In the genomic region with DNA sequence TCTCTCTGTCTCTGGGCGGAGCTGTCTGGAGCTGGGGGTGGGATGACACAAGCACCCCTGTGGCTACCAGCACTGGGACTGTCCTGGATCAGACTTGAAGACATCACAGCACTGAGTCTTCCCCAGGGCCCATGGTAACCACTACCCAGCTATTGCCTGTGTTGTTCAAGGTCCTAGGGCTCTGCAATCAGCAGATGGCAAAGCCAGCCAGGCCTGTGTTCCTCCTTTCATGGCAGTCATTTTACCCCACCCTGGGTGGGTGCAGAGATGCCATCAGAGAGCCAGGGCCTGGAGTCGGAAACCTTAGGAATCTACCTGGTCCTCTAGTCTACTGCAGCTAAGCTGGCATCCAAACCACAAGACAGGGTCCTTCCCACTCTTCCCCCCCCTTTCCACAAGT, we compare ENCODE assay signal across 23 cellular contexts.
"Had no signal": no experiment of that assay in that cellular context is flagged by ENCODE, and none has a peak within 500 bp of the region (broad histone marks: within the 10 kb centered on the region; RNA-seq: fewer than 3 reads in every experiment).

No MANE protein-coding gene starts in this region.

- H3K4me1 ChIP-seq: breast epithelium had no signal

- H3K9me3 Mint-ChIP-seq: activated CD4-positive, alpha-beta memory T cell treated with anti-CD3 and anti-CD28 coated beads, Interleukin-2, amount 10 ng/mL, durations not matched to agents 7 days and 5 days; activated naive CD4-positive, alpha-beta T cell treated with anti-CD3 and anti-CD28 coated beads, Interleukin-2, amount 50 U/mL, for 24 hours had no signal

- DNase-seq: activated CD4-positive, alpha-beta memory T cell treated with anti-CD3 and anti-CD28 coated beads, Interleukin-2, amount 10 ng/mL, durations not matched to agents 7 days and 5 days; activated CD4-positive, alpha-beta T cell treated with anti-CD3 and anti-CD28 coated beads for 36 hours; activated CD4-positive, alpha-beta T cell treated with anti-CD3 and anti-CD28 coated beads, Interleukin-2, amount 50 U/mL, for 1 hour; activated CD4-positive, CD25-positive, alpha-beta regulatory T cell; activated CD8-positive, alpha-beta memory T cell treated with anti-CD3 and anti-CD28 coated beads, Interleukin-2, amount 50 U/mL, for 4 hours; activated effector memory CD4-positive, alpha-beta T cell treated with Interleukin-2 at 50 U/mL for 16 hours; activated naive CD4-positive, alpha-beta T cell; aorta; caudate nucleus; Karpas-422; MM.1S; NCI-H1105; NCI-H1436 treated with DMSO at 0.1 percent for 48 hours; NCI-H187; NCI-H2081; NCI-H524; PC-3; SIG-M5; T-helper 2 cell; T1000 had no signal

- H3K4me3 Mint-ChIP-seq: activated CD4-positive, alpha-beta memory T cell treated with anti-CD3 and anti-CD28 coated beads, Interleukin-2, amount 10 ng/mL, durations not matched to agents 7 days and 5 days; activated CD4-positive, alpha-beta T cell treated with anti-CD3 and anti-CD28 coated beads for 36 hours; activated naive CD4-positive, alpha-beta T cell treated with anti-CD3 and anti-CD28 coated beads, Interleukin-2, amount 50 U/mL, for 24 hours had no signal

- H3K27me3 Mint-ChIP-seq: activated CD4-positive, alpha-beta memory T cell treated with anti-CD3 and anti-CD28 coated beads, Interleukin-2, amount 10 ng/mL, durations not matched to agents 7 days and 5 days; activated CD4-positive, alpha-beta T cell treated with anti-CD3 and anti-CD28 coated beads for 36 hours; activated naive CD4-positive, alpha-beta T cell treated with anti-CD3 and anti-CD28 coated beads, Interleukin-2, amount 50 U/mL, for 24 hours had no signal

- ATAC-seq: activated CD4-positive, alpha-beta T cell treated with anti-CD3 and anti-CD28 coated beads for 36 hours; PC-3 had no signal

- H3K27ac ChIP-seq: breast epithelium, VCaP had no signal

- H3K4me3 ChIP-seq: breast epithelium had no signal

- H3K36me3 ChIP-seq: breast epithelium had no signal

- H3K9me3 ChIP-seq: breast epithelium had no signal

- H3K27me3 ChIP-seq: breast epithelium had no signal

- H3K27ac Mint-ChIP-seq: activated CD4-positive, alpha-beta memory T cell treated with anti-CD3 and anti-CD28 coated beads, Interleukin-2, amount 10 ng/mL, durations not matched to agents 7 days and 5 days; activated CD4-positive, alpha-beta T cell treated with anti-CD3 and anti-CD28 coated beads for 36 hours; activated naive CD4-positive, alpha-beta T cell treated with anti-CD3 and anti-CD28 coated beads, Interleukin-2, amount 50 U/mL, for 24 hours had no signal
